Comparison of ENCODE assay signal across 8 cellular contexts in the genomic region with DNA sequence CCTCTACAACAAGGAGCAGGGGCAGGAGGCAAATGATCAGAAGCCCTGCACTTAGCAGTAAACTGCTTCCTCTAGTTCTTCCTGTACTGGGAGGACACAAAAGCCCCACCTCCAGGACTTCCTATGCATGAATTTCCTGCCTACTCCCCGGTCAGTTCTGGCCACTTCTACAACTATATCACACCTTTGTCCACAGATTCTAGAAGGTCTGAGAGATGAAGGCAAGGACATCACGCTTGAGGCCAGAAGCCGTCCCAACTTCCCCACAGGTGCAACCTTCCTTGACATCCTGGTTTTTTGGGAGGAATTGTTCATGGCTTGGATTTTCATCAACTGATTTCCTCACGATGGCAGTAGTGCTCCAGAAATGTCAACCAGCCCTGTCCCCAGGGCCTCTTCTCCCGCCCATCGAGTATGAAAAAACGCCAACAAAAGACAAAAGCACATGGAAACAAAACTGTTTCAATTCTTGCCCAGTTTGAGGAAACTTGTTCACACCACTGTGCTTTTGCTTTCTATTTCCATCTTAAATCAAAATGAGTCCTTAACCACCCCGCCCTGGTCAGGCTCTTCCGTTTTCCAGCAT.
DNase-seq lines count a peak whose midpoint lies in the region; ATAC-seq and TF ChIP-seq lines count a peak whose summit lies in the region.

No MANE protein-coding gene starts in this region.

- H3K36me3 ChIP-seq in skeletal muscle satellite cell (ENCODE audit: insufficient read depth, low read length) = no peaks in the 10 kb centered on the region

- peak; percentile 26 for TF ChIP-seq CTCF in fibroblast of mammary gland (conservative IDR thresholded peaks at IDR 0.05; ENCODE audit: control insufficient read depth, insufficient read depth, low read depth, low read length)

- DNase-seq in Ammon's horn (ENCODE audit: low spot score) (peak; percentile 69), M059J (ENCODE audit: low read depth) (peak; percentile 34), activated T-cell treated with anti-CD3 and anti-CD28 coated beads for 48 hours (ENCODE audit: low read depth) (peak; percentile 27), fibroblast of mammary gland (ENCODE audit: low read depth) (peak; percentile 75), posterior vena cava (ENCODE audit: low spot score) (no peak), NCI-H2029 treated with DMSO at 0.1 percent for 48 hours (lab: John Stamatoyannopoulos, UW) (no peak)

- H3K4me1 ChIP-seq in skeletal muscle satellite cell (ENCODE audit: control insufficient read depth, insufficient read depth, low read length) = no peaks in the 10 kb centered on the region

- no peaks in the 10 kb centered on the region for H3K27me3 ChIP-seq in skeletal muscle satellite cell (ENCODE audit: control insufficient read depth, insufficient read depth, low read length)

- H3K9ac ChIP-seq in skeletal muscle satellite cell (ENCODE audit: low read depth, low read length) = no peak overlapping the region

- H3K4me3 ChIP-seq in fibroblast of mammary gland (ENCODE audit: control insufficient read depth, low read depth, low read length) (no peak overlapping the region), skeletal muscle satellite cell (ENCODE audit: low read length) (peak overlapping the region; percentile 59)

- ATAC-seq in GM19467 (IDR thresholded peaks at IDR 0.05; ENCODE audit: unreplicated experiment) = peak; percentile 42

- intact Hi-C loops in posterior vena cava (cut with DNase I) = loop anchor here in 1 of 2 donors (10.0 kb wide), 1 partner anchor 52 kb away; no protein-coding TSS in a partner anchor

- no peaks in the 10 kb centered on the region for H3K9me3 ChIP-seq in skeletal muscle satellite cell (replicated peaks; ENCODE audit: low read length)

- H3K4me2 ChIP-seq in skeletal muscle satellite cell (ENCODE audit: low read length) = peak overlapping the region; percentile 54

Comparison
In these comparisons a context has a peak if more than half of its experiments do, and no peak if none do; other contexts are left out.
1. DNase-seq: peak in Ammon's horn (single experiment), M059J (single experiment), activated T-cell treated with anti-CD3 and anti-CD28 coated beads for 48 hours (single experiment) and fibroblast of mammary gland (single experiment); none in posterior vena cava (single experiment) and NCI-H2029 treated with DMSO at 0.1 percent for 48 hours (single experiment).